Comparison of ENCODE assay signal across 15 cellular contexts in the genomic region with DNA sequence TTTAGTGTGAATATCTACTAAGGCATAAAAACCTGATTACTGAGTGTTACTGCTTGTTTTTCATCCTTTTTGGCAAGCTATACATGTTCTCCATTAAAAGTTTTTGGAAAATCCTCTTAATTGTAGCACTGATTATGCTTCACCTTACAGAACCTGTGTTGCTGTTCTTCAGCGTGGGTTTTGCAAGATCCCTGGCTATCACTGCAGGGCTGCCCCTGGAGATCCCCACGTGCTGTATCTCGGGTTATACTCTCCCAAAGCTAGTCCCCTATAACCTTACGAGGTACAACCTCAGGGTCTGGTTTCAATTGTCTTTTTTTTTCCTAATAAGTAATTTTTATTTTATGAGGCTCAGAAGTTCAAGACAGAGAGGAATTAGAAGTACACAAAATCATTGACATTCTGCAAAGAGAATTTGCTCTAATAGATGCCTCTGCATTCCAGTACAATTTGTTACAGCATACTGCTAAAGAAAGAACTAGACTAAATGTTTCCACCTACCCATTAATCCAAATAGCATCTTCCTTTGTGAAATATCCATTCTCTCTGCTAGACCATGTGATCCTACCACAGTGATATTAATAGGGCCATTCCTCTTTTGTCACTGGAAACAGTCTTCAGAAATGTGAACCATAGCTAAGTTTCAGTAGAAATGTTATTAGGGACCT. TPM values are rescaled to one million over a fixed set of nuclear protein-coding genes. Genes with fewer than 3 reads are reported as not detected.
DNase-seq lines count a peak whose midpoint lies in the region; ATAC-seq, FAIRE-seq and TF ChIP-seq lines count a peak whose summit lies in the region.
"Had no signal": no experiment of that assay in that cellular context is flagged by ENCODE, and none has a peak within 500 bp of the region (broad histone marks: within the 10 kb centered on the region; RNA-seq: fewer than 3 reads in every experiment).

No MANE protein-coding gene starts in this region.

- FAIRE-seq in GM12891 (lab: Jason Lieb, UNC), result peak; percentile 41
- FAIRE-seq: A204.1, G401.6, GM12892 had no signal

- peak; percentile 26 for DNase-seq in D341Med (ENCODE audit: low spot score)
- no peak for DNase-seq in GM12891 (ENCODE audit: insufficient read length, low spot score)
- DNase-seq in cerebellar cortex (ENCODE audit: low spot score), result peak; percentile 66
- DNase-seq: ACHN; Caco-2; CD4-positive, alpha-beta T cell; DMS53; DND-41; EL had no signal

- no peak for ATAC-seq in HG03175 (IDR thresholded peaks at IDR 0.05; ENCODE audit: unreplicated experiment)
- no peak for ATAC-seq in GM19463 (IDR thresholded peaks at IDR 0.05; ENCODE audit: unreplicated experiment)
- no peak for ATAC-seq in HG02678 (IDR thresholded peaks at IDR 0.05; ENCODE audit: unreplicated experiment)

- TF ChIP-seq POLR2A in GM12891 (IDR thresholded peaks at IDR 0.05; ENCODE audit: low read depth, low read length), result no peak

TF ChIP-seq in GM12891, 5 proteins besides CTCF, POLR2A, EP300 and RAD21:
- TF ChIP-seq PAX5 (IDR thresholded peaks at IDR 0.05; ENCODE audit: insufficient read depth, low read length, severe bottlenecking), result no peak
- TF ChIP-seq TAF1 (IDR thresholded peaks at IDR 0.05; ENCODE audit: low read depth, low read length), result no peak
- no peak for TF ChIP-seq POLR2AphosphoS5 (IDR thresholded peaks at IDR 0.05; ENCODE audit: low read depth, low read length)
- TF ChIP-seq SPI1 (IDR thresholded peaks at IDR 0.05; ENCODE audit: low read depth, low read length), result no peak
- TF ChIP-seq POU2F2 (IDR thresholded peaks at IDR 0.05; ENCODE audit: low read depth, low read length), result no peak

RNA-seq across cellular contexts. Expression of a gene that starts 25.8 kb away (rescaled TPM):
- polyA plus RNA-seq in GM12891 (2012; ENCODE audit: low read depth, missing spikeins), result 19.3 TPM
